ENCODE assay signal across 18 cellular contexts in genomic region chr10:86253171-86254072, GRCh38.
DNase-seq lines count a peak whose midpoint lies in the region; ATAC-seq and TF ChIP-seq lines count a peak whose summit lies in the region.
"Had no signal": no experiment of that assay in that cellular context is flagged by ENCODE, and none has a peak within 500 bp of the region (broad histone marks: within the 10 kb centered on the region; RNA-seq: fewer than 3 reads in every experiment).

No MANE protein-coding gene starts in this region.

- H3K9me3 Mint-ChIP-seq in MCF 10A (ENCODE audit: unreplicated experiment), result no peaks in the 10 kb centered on the region

- H3K9me3 ChIP-seq in mammary epithelial cell (replicated peaks; ENCODE audit: insufficient read depth, low read length) (peaks cover 4% of the 10 kb centered on the region), upper lobe of right lung (no peaks in the 10 kb centered on the region)
- H3K9me3 ChIP-seq: ascending aorta, HAP-1, right atrium auricular region had no signal

- CTCF ChIA-PET in MCF 10A (lab: Yijun Ruan, JAX) (interaction anchor here (0.5 to 1.7 kb wide), 7 partner anchors 9 to 1210 kb away, joined by 3 to 8 read pairs (median 4); no protein-coding TSS in a partner anchor), mammary epithelial cell (lab: Charles Lee; ENCODE audit: low non-redundant PET) (no interaction called here)

- dilution Hi-C loops in mammary epithelial cell (cut with HindIII; ENCODE audit: low sequenced_read_pairs), result no loop called here

- H3K4me2 ChIP-seq in mammary epithelial cell (ENCODE audit: insufficient read depth, low read depth, low read length), result no peak overlapping the region

- ATAC-seq in upper lobe of right lung, result no peak
- no peak for ATAC-seq in GM19328 (IDR thresholded peaks at IDR 0.05; ENCODE audit: unreplicated experiment)
- ATAC-seq: activated CD4-positive, CD25-positive, alpha-beta regulatory T cell treated with anti-CD3 and anti-CD28 coated beads, Interleukin-2, amount 50 U/mL, for 24 hours had no signal

- no peak for TF ChIP-seq CTCF in MCF 10A (IDR thresholded peaks at IDR 0.05; ENCODE audit: unreplicated experiment)
- no peak for TF ChIP-seq CTCF in mammary epithelial cell (conservative IDR thresholded peaks at IDR 0.05 in 1 of 2, IDR thresholded peaks at IDR 0.05 in 1 of 2; ENCODE audit: extremely low read depth in 1 of 2, insufficient read depth in 1 of 2, low read depth in 1 of 2, low read length in 2 of 2)
- no peak for TF ChIP-seq CTCF in upper lobe of right lung (IDR thresholded peaks at IDR 0.05)

- H3K4me3 ChIP-seq in mammary epithelial cell (replicated peaks in 1 of 3; ENCODE audit: insufficient read depth in 1 of 3, low read depth in 2 of 3, low read length in 3 of 3) (no peak overlapping the region), upper lobe of right lung (no peak overlapping the region)
- H3K4me3 ChIP-seq: ascending aorta, HAP-1, right atrium auricular region had no signal

- 35% methylated on average over 8 of the region's 13 CpGs for WGBS in mammary epithelial cell (ENCODE audit: low coverage, missing lambda C conversion rate)

- H3K27ac Mint-ChIP-seq in MCF 10A (ENCODE audit: low read depth, unreplicated experiment), result no peak overlapping the region
- H3K27ac Mint-ChIP-seq: activated T-helper 1 cell treated with anti-CD3 and anti-CD28 coated beads, Interleukin-12 subunit alpha, Interleukin-12 subunit beta, Interleukin-2, Interleukin-4 antibody, amounts not matched to agents 30 ng/mL and 10 ng/mL and 1 ng/mL, durations not matched to agents 14 hours and 24 hours and 36 hours had no signal

- BruUV-seq in MCF 10A (replicated peaks; lab: Mats Ljungman, UMichigan) (no TSS peak), mammary epithelial cell (replicated peaks; lab: Mats Ljungman, UMichigan) (no TSS peak)

- intact Hi-C loops in MCF 10A (cut with micrococcal nuclease), result no loop called here
- intact Hi-C loops in mammary epithelial cell (cut with micrococcal nuclease), result no loop called here
- intact Hi-C loops in upper lobe of right lung (cut with DNase I), result no loop called here

- H4K20me1 ChIP-seq in mammary epithelial cell (ENCODE audit: insufficient read depth, low read length), result no peaks in the 10 kb centered on the region

- no peaks in the 10 kb centered on the region for H3K36me3 ChIP-seq in mammary epithelial cell (ENCODE audit: insufficient read depth, low read length)
- no peaks in the 10 kb centered on the region for H3K36me3 ChIP-seq in upper lobe of right lung
- H3K36me3 ChIP-seq: ascending aorta, HAP-1, right atrium auricular region had no signal

- in situ Hi-C loops in mammary epithelial cell (cut with MboI; ENCODE audit: low sequenced_read_pairs in 2 of 2), result no loop called here

- DNase-seq in MCF 10A (ENCODE audit: unreplicated experiment), result peak; percentile 13
- no peak for DNase-seq in mammary epithelial cell
- DNase-seq in NOMO-1 treated with dmso at 0.1 percent for 144 hours (lab: John Stamatoyannopoulos, UW; ENCODE audit: unreplicated experiment), result peak; percentile 37
- DNase-seq in iPS-NIHi11 (ENCODE audit: low spot score), result peak; percentile 59
- DNase-seq in upper lobe of right lung, result peak; percentile 53
- DNase-seq in germinal center (ENCODE audit: low spot score), result no peak
- no peak for DNase-seq in cerebellum (ENCODE audit: low spot score)
- DNase-seq: AML-193; effector CD4-positive, alpha-beta T cell; stimulated activated CD4-positive, alpha-beta T cell treated with anti-CD3 and anti-CD28 coated beads, Interleukin-4, amount 100 ng/mL, for 4 hours; stimulated activated naive CD4-positive, alpha-beta T cell; SW 1271 had no signal

- H3K4me1 ChIP-seq in mammary epithelial cell (ENCODE audit: insufficient read depth, low read length), result no peaks in the 10 kb centered on the region
- no peaks in the 10 kb centered on the region for H3K4me1 ChIP-seq in upper lobe of right lung
- H3K4me1 ChIP-seq: ascending aorta, HAP-1, right atrium auricular region had no signal

- POLR2A ChIA-PET in MCF 10A (lab: Yijun Ruan, JAX), result interaction anchor here (0.7 kb wide), 1 partner anchor 1037 kb away, joined by 3 read pairs; no protein-coding TSS in a partner anchor

- no peaks in the 10 kb centered on the region for H3K36me3 Mint-ChIP-seq in MCF 10A (ENCODE audit: insufficient read depth, unreplicated experiment)

- H3K9ac ChIP-seq in mammary epithelial cell (ENCODE audit: insufficient read depth, low read length), result no peak overlapping the region

- no peaks in the 10 kb centered on the region for H3K27me3 ChIP-seq in mammary epithelial cell (ENCODE audit: insufficient read depth, low read length)
- no peaks in the 10 kb centered on the region for H3K27me3 ChIP-seq in upper lobe of right lung
- H3K27me3 ChIP-seq: ascending aorta, right atrium auricular region had no signal

- H3K27ac ChIP-seq in mammary epithelial cell (ENCODE audit: insufficient read depth, low read depth, low read length), result no peak overlapping the region
- no peak overlapping the region for H3K27ac ChIP-seq in upper lobe of right lung
- H3K27ac ChIP-seq: ascending aorta, right atrium auricular region had no signal

- H3K27me3 Mint-ChIP-seq in MCF 10A (ENCODE audit: insufficient read depth, unreplicated experiment), result no peaks in the 10 kb centered on the region

- H2AFZ ChIP-seq in mammary epithelial cell (ENCODE audit: low read depth, low read length), result no peak overlapping the region

- no peak overlapping the region for H3K4me3 Mint-ChIP-seq in MCF 10A (ENCODE audit: unreplicated experiment)
- H3K4me3 Mint-ChIP-seq: activated T-helper 1 cell treated with anti-CD3 and anti-CD28 coated beads, Interleukin-12 subunit alpha, Interleukin-12 subunit beta, Interleukin-2, Interleukin-4 antibody, amounts not matched to agents 30 ng/mL and 10 ng/mL and 1 ng/mL, durations not matched to agents 14 hours and 24 hours and 36 hours had no signal

- H3K79me2 ChIP-seq in mammary epithelial cell (ENCODE audit: insufficient read depth, low read length), result no peaks in the 10 kb centered on the region

- H3K4me1 Mint-ChIP-seq in MCF 10A (ENCODE audit: insufficient read depth, unreplicated experiment), result no peaks in the 10 kb centered on the region

Comparison
In these comparisons a context has a peak if more than half of its experiments do, and no peak if none do; other contexts are left out.
1. DNase-seq: peak in MCF 10A (single experiment), NOMO-1 treated with dmso at 0.1 percent for 144 hours (single experiment), iPS-NIHi11 (single experiment) and upper lobe of right lung (single experiment); none in mammary epithelial cell (single experiment), germinal center (single experiment) and cerebellum (single experiment).